In genomic region chr10:62373995-62374861, GRCh38 we compare ENCODE assay signal across 8 cellular contexts. TPM values are rescaled to one million over a fixed set of nuclear protein-coding genes. Genes with fewer than 3 reads are reported as not detected.
DNase-seq lines count a peak whose midpoint lies in the region; ATAC-seq and TF ChIP-seq lines count a peak whose summit lies in the region.

A gene with protein sequence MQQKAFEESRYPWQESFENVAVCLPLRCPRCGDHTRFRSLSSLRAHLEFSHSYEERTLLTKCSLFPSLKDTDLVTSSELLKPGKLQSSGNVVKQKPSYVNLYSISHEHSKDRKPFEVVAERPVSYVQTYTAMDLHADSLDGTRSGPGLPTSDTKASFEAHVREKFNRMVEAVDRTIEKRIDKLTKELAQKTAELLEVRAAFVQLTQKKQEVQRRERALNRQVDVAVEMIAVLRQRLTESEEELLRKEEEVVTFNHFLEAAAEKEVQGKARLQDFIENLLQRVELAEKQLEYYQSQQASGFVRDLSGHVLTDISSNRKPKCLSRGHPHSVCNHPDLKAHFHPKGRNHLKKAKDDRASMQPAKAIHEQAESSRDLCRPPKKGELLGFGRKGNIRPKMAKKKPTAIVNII (plus strand): TSS chr10:62374369. CDS start chr10:62376194, 1,825 bp downstream.

- 1 to 4% (median 2%) methylated on average over 27 to 73 of the region's 73 CpGs for WGBS in heart left ventricle, 4 donors

- H3K9me3 Mint-ChIP-seq in activated naive CD4-positive, alpha-beta T cell treated with anti-CD3 and anti-CD28 coated beads, Interleukin-2, amount 50 U/mL, for 72 hours = no peaks in the 10 kb centered on the region

- no peaks in the 10 kb centered on the region for H3K9me3 ChIP-seq in Panc1 (ENCODE audit: control insufficient read depth, insufficient read depth, low read depth, low read length)
- no peaks in the 10 kb centered on the region for H3K9me3 ChIP-seq in heart left ventricle
- H3K9me3 ChIP-seq in parathyroid adenoma (ENCODE audit: control insufficient read depth, low read length) = no peaks in the 10 kb centered on the region

- H3K27ac Mint-ChIP-seq in activated naive CD4-positive, alpha-beta T cell treated with anti-CD3 and anti-CD28 coated beads, Interleukin-2, amount 50 U/mL, for 72 hours = no peak within 1 kb of the TSS

- ATAC-seq in GM19351 (IDR thresholded peaks at IDR 0.05; ENCODE audit: unreplicated experiment) (peak; percentile 55), Panc1 (peak; percentile 85), heart left ventricle (peak in 3 of 4 donors; percentile 54 to 85 (median 84)), HG03378 (IDR thresholded peaks at IDR 0.05; ENCODE audit: unreplicated experiment) (no peak), GM18498 (IDR thresholded peaks at IDR 0.05; ENCODE audit: unreplicated experiment) (no peak)
- peak; percentile 70 to 82 for ATAC-seq in activated naive CD4-positive, alpha-beta T cell treated with anti-CD3 and anti-CD28 coated beads, Interleukin-2, amount 50 U/mL, for 72 hours

- no peaks in the 10 kb centered on the region for H3K79me2 ChIP-seq in parathyroid adenoma

- H3K4me1 ChIP-seq in Panc1 (ENCODE audit: control insufficient read depth, insufficient read depth, low read length) (peaks cover 50% of the 10 kb centered on the region), heart left ventricle (peaks cover 0 to 14% (median 0%) of the 10 kb centered on the region in 12 donors), parathyroid adenoma (no peaks in the 10 kb centered on the region)

- POLR2A ChIA-PET in Panc1 (lab: Charles Lee) = interaction anchor here (0.6 to 0.7 kb wide), 3 partner anchors 12 to 109 kb away, joined by 3 to 4 read pairs (median 3); partner anchors contain the start of gene RTKN2

- TF ChIP-seq POLR2A in heart left ventricle (IDR thresholded peaks at IDR 0.05) = no peak

- no peak for DNase-seq in Panc1 (ENCODE audit: low read depth, low spot score)
- DNase-seq in activated naive CD4-positive, alpha-beta T cell treated with anti-CD3 and anti-CD28 coated beads, Interleukin-2, amount 50 U/mL, for 72 hours (ENCODE audit: low spot score in 2 of 2) = peak in 1 of 2 donors; percentile 33
- peak; percentile 17 to 62 (median 34) for DNase-seq in heart left ventricle
- no peak for DNase-seq in NK-92 treated with Interleukin-12 subunit alpha and Interleukin-12 subunit beta, amount 100 ng/mL, for 24 hours (lab: John Stamatoyannopoulos, UW)

- CTCF ChIA-PET in Panc1 (lab: Charles Lee) = no interaction called here

- peaks cover 0 to 5% of the 10 kb centered on the region in 2 donors for H3K36me3 Mint-ChIP-seq in activated naive CD4-positive, alpha-beta T cell treated with anti-CD3 and anti-CD28 coated beads, Interleukin-2, amount 50 U/mL, for 72 hours

- H3K36me3 ChIP-seq in Panc1 (ENCODE audit: control insufficient read depth, insufficient read depth, low read length) (peaks cover 2% of the 10 kb centered on the region; the same call in 1 of the 2 replicates), heart left ventricle (no peaks in the 10 kb centered on the region), parathyroid adenoma (ENCODE audit: control insufficient read depth, insufficient read depth, low read length) (no peaks in the 10 kb centered on the region)

- H3K27me3 ChIP-seq in Panc1 (ENCODE audit: control insufficient read depth, insufficient read depth, low read length) (no peaks in the 10 kb centered on the region), heart left ventricle (peaks cover 0 to 22% (median 5%) of the 10 kb centered on the region in 9 donors), parathyroid adenoma (ENCODE audit: control insufficient read depth, insufficient read depth, low read length) (no peaks in the 10 kb centered on the region)

- peak; percentile 26; the same call in 1 of the 2 replicates for TF ChIP-seq CTCF in Panc1 (IDR thresholded peaks at IDR 0.05)
- no peak for TF ChIP-seq CTCF in heart left ventricle (IDR thresholded peaks at IDR 0.05)
- TF ChIP-seq CTCF in parathyroid adenoma (IDR thresholded peaks at IDR 0.05) = no peak

- in situ Hi-C loops in Panc1 (cut with HindIII; ENCODE audit: low pct_unique_long_range_greater_than_20kb, low sequenced_read_pairs) = no loop called here

- intact Hi-C loops in Panc1 (cut with micrococcal nuclease; ENCODE audit: unreplicated experiment) = no loop called here
- intact Hi-C loops in heart left ventricle (cut with DNase I) = no loop called here

- no peak within 1 kb of the TSS for H3K9ac ChIP-seq in parathyroid adenoma

- H3K4me2 ChIP-seq in parathyroid adenoma (ENCODE audit: low read length) = peak within 1 kb of the TSS; percentile 79

- H3K4me3 ChIP-seq in Panc1 (ENCODE audit: low read depth in 2 of 2, low read length in 2 of 2) (peak within 1 kb of the TSS; percentile 71 to 89), heart left ventricle (peak within 1 kb of the TSS; percentile 23 to 68 (median 54)), parathyroid adenoma (ENCODE audit: low read depth, low read length) (peak within 1 kb of the TSS; percentile 48)

- H2AFZ ChIP-seq in parathyroid adenoma = peak within 1 kb of the TSS; percentile 85

- BruUV-seq in Panc1 (replicated peaks; lab: Mats Ljungman, UMichigan) = no TSS peak

- H3K27ac ChIP-seq in Panc1 (ENCODE audit: low read length) = peak within 1 kb of the TSS; percentile 100
- peak within 1 kb of the TSS in 4 of 12 donors; percentile 20 to 66 (median 48) for H3K27ac ChIP-seq in heart left ventricle
- no peak within 1 kb of the TSS for H3K27ac ChIP-seq in parathyroid adenoma

RNA-seq across cellular contexts. Expression of the gene that starts here (rescaled TPM):
- 22.8 TPM for total RNA-seq in Panc1 (2021; ENCODE audit: unreplicated experiment)
- polyA plus RNA-seq in Panc1 (2012; ENCODE audit: insufficient read length) = 12.7 TPM
- total RNA-seq in activated naive CD4-positive, alpha-beta T cell treated with anti-CD3 and anti-CD28 coated beads, Interleukin-2, amount 50 U/mL, for 72 hours = not detected
- under 1 TPM in 7 of 9 donors, not detected in 2; 0.16 to 0.63 (median 0.35) TPM for total RNA-seq in heart left ventricle
- polyA plus RNA-seq in heart left ventricle = under 1 TPM in 1 of 2 donors, not detected in 1; 0.08 TPM

Comparison
In these comparisons a context has a peak if more than half of its experiments do, and no peak if none do; other contexts are left out.
1. RNA of the gene that starts here (total RNA-seq): 22.8 TPM in Panc1 (single experiment); 0.16 to 0.63 TPM in heart left ventricle and not detected in activated naive CD4-positive, alpha-beta T cell treated with anti-CD3 and anti-CD28 coated beads, Interleukin-2, amount 50 U/mL, for 72 hours; every median in the first group is over 10 times any median in the second.
2. Peak in ATAC-seq in activated naive CD4-positive, alpha-beta T cell treated with anti-CD3 and anti-CD28 coated beads, Interleukin-2, amount 50 U/mL, for 72 hours; RNA of the gene not detected or under 1 TPM.
3. Peak in DNase-seq, ATAC-seq and H3K4me3 ChIP-seq in heart left ventricle; RNA of the gene not detected or under 1 TPM.
4. ATAC-seq: peak in GM19351 (single experiment) and Panc1 (single experiment); none in HG03378 (single experiment) and GM18498 (single experiment).
5. Peak in every context shown above with its lines, with median percentiles within 50 percentile points of each other: H3K4me3 ChIP-seq.